ENCODE assay signal across 8 cellular contexts in genomic region chr4:14877246-14878220, GRCh38.
A peak's percentile ranks its signal among the peaks of the same experiment; 100 is the strongest.
DNase-seq lines count a peak whose midpoint lies in the region; ATAC-seq and TF ChIP-seq lines count a peak whose summit lies in the region.

No MANE protein-coding gene starts in this region.

- no peaks in the 10 kb centered on the region for H3K36me3 ChIP-seq in subcutaneous abdominal adipose tissue (ENCODE audit: control insufficient read depth in 5 of 5, insufficient read depth in 5 of 5, low read length in 5 of 5)
- no peaks in the 10 kb centered on the region for H3K36me3 ChIP-seq in colonic mucosa
- no peaks in the 10 kb centered on the region for H3K36me3 ChIP-seq in MM.1S (replicated peaks; ENCODE audit: insufficient read depth, low read length)

- H3K79me2 ChIP-seq in MM.1S (ENCODE audit: low read length), result no peaks in the 10 kb centered on the region

- H3K27ac Mint-ChIP-seq in activated naive CD4-positive, alpha-beta T cell treated with anti-CD3 and anti-CD28 coated beads, Interleukin-2, amount 50 U/mL, for 24 hours, result peak overlapping the region; percentile 27
- peak overlapping the region; percentile 50 to 77 for H3K27ac Mint-ChIP-seq in effector memory CD8-positive, alpha-beta T cell

- no peak for DNase-seq in activated naive CD4-positive, alpha-beta T cell treated with anti-CD3 and anti-CD28 coated beads, Interleukin-2, amount 50 U/mL, for 16 hours
- DNase-seq in MV-4-11 (lab: John Stamatoyannopoulos, UW) (peak; percentile 98), DMS153 treated with DMSO at 0.1 percent for 48 hours (lab: John Stamatoyannopoulos, UW; ENCODE audit: unreplicated experiment) (no peak), colonic mucosa (no peak), MM.1S (no peak)
- DNase-seq in effector memory CD8-positive, alpha-beta T cell, result peak in 2 of 3 experiments; percentile 1 to 2

- peaks cover 0 to 13% (median 7%) of the 10 kb centered on the region in 5 donors for H3K4me1 ChIP-seq in subcutaneous abdominal adipose tissue (ENCODE audit: control insufficient read depth in 5 of 5, insufficient read depth in 5 of 5, low read length in 5 of 5)
- H3K4me1 ChIP-seq in colonic mucosa, result no peaks in the 10 kb centered on the region
- H3K4me1 ChIP-seq in MM.1S (ENCODE audit: low read length), result peaks cover 13% of the 10 kb centered on the region

- no peak overlapping the region for H2AFZ ChIP-seq in MM.1S (ENCODE audit: low read length)

- H3K36me3 Mint-ChIP-seq in activated naive CD4-positive, alpha-beta T cell treated with anti-CD3 and anti-CD28 coated beads, Interleukin-2, amount 50 U/mL, for 24 hours, result no peaks in the 10 kb centered on the region
- H3K36me3 Mint-ChIP-seq in effector memory CD8-positive, alpha-beta T cell (ENCODE audit: insufficient read depth), result no peaks in the 10 kb centered on the region

- peak; percentile 67 for ATAC-seq in effector memory CD8-positive, alpha-beta T cell (replicated peaks)

- H3K27me3 ChIP-seq in subcutaneous abdominal adipose tissue (ENCODE audit: control insufficient read depth in 5 of 5, insufficient read depth in 4 of 5, low read length in 5 of 5) (no peaks in the 10 kb centered on the region), colonic mucosa (no peaks in the 10 kb centered on the region), MM.1S (replicated peaks; ENCODE audit: insufficient read depth, low read length) (no peaks in the 10 kb centered on the region)

- TF ChIP-seq CTCF in colonic mucosa (IDR thresholded peaks at IDR 0.05) (no peak), MM.1S (IDR thresholded peaks at IDR 0.05; ENCODE audit: low read length) (no peak)

- H3K4me1 Mint-ChIP-seq in activated naive CD4-positive, alpha-beta T cell treated with anti-CD3 and anti-CD28 coated beads, Interleukin-2, amount 50 U/mL, for 24 hours, result peaks cover 29% of the 10 kb centered on the region
- H3K4me1 Mint-ChIP-seq in effector memory CD8-positive, alpha-beta T cell (ENCODE audit: low read depth in 2 of 2), result peaks cover 25 to 34% of the 10 kb centered on the region in 2 donors

- H3F3A ChIP-seq in MM.1S (ENCODE audit: insufficient read depth, low read length), result 0 out of 2 replicates have a peak, but pooled peaks cover 4% of the 10 kb centered on the region

- intact Hi-C loops in colonic mucosa (cut with DNase I), result loop anchor here (5.0 kb wide), 1 partner anchor 110 kb away; no protein-coding TSS in a partner anchor

- no peak overlapping the region for H3K4me3 Mint-ChIP-seq in activated naive CD4-positive, alpha-beta T cell treated with anti-CD3 and anti-CD28 coated beads, Interleukin-2, amount 50 U/mL, for 24 hours
- H3K4me3 Mint-ChIP-seq in effector memory CD8-positive, alpha-beta T cell, result peak overlapping the region in 1 of 2 donors; percentile 5

- H3K4me2 ChIP-seq in MM.1S (ENCODE audit: low read depth, low read length), result no peak overlapping the region

- H3K9ac ChIP-seq in subcutaneous abdominal adipose tissue (ENCODE audit: low read length in 5 of 5) (no peak overlapping the region), colonic mucosa (ENCODE audit: low read depth in 2 of 2, low read length in 2 of 2) (no peak overlapping the region), MM.1S (ENCODE audit: low read length) (no peak overlapping the region)

- no peaks in the 10 kb centered on the region for H3K27me3 Mint-ChIP-seq in activated naive CD4-positive, alpha-beta T cell treated with anti-CD3 and anti-CD28 coated beads, Interleukin-2, amount 50 U/mL, for 24 hours
- H3K27me3 Mint-ChIP-seq in effector memory CD8-positive, alpha-beta T cell, result no peaks in the 10 kb centered on the region

- H3K4me3 ChIP-seq in subcutaneous abdominal adipose tissue (ENCODE audit: low read depth in 1 of 5, low read length in 5 of 5), result no peak overlapping the region
- H3K4me3 ChIP-seq in colonic mucosa, result no peak overlapping the region
- H3K4me3 ChIP-seq in MM.1S (ENCODE audit: low read length), result no peak overlapping the region

- H3K9me2 ChIP-seq in MM.1S (replicated peaks; ENCODE audit: insufficient read depth, low read length), result no peaks in the 10 kb centered on the region

- H3K9me3 ChIP-seq in subcutaneous abdominal adipose tissue (ENCODE audit: control insufficient read depth in 5 of 5, low read length in 5 of 5), result no peaks in the 10 kb centered on the region
- H3K9me3 ChIP-seq in colonic mucosa, result no peaks in the 10 kb centered on the region
- no peaks in the 10 kb centered on the region for H3K9me3 ChIP-seq in MM.1S (replicated peaks; ENCODE audit: insufficient read depth, low read length)

- H3K9me3 Mint-ChIP-seq in activated naive CD4-positive, alpha-beta T cell treated with anti-CD3 and anti-CD28 coated beads, Interleukin-2, amount 50 U/mL, for 24 hours, result no peaks in the 10 kb centered on the region
- H3K9me3 Mint-ChIP-seq in effector memory CD8-positive, alpha-beta T cell, result no peaks in the 10 kb centered on the region

- no peaks in the 10 kb centered on the region for H4K20me1 ChIP-seq in MM.1S (ENCODE audit: insufficient read depth, low read length)

- peak overlapping the region; percentile 26 for H3K27ac ChIP-seq in subcutaneous abdominal adipose tissue (ENCODE audit: low read depth, low read length)
- no peak overlapping the region for H3K27ac ChIP-seq in colonic mucosa
- no peak overlapping the region for H3K27ac ChIP-seq in MM.1S (ENCODE audit: low read length)

Comparison
In these comparisons a context has a peak if more than half of its experiments do, and no peak if none do; other contexts are left out.
1. DNase-seq: peak in MV-4-11 (single experiment) and effector memory CD8-positive, alpha-beta T cell (2 of 3); none in activated naive CD4-positive, alpha-beta T cell treated with anti-CD3 and anti-CD28 coated beads, Interleukin-2, amount 50 U/mL, for 16 hours (single experiment), DMS153 treated with DMSO at 0.1 percent for 48 hours (single experiment), colonic mucosa (single experiment) and MM.1S (single experiment).